In genomic region chr1:155001688-155002474, GRCh38 we compare ENCODE assay signal across 8 cellular contexts. TPM values are rescaled to one million over a fixed set of nuclear protein-coding genes. Genes with fewer than 3 reads are reported as not detected.
DNase-seq lines count a peak whose midpoint lies in the region; ATAC-seq and TF ChIP-seq lines count a peak whose summit lies in the region.

No MANE protein-coding gene starts in this region.

- H3K36me3 ChIP-seq in WERI-Rb-1 (peaks cover 11% of the 10 kb centered on the region), breast epithelium (no peaks in the 10 kb centered on the region)

- H3K4me1 ChIP-seq in breast epithelium, result peaks cover 16 to 36% of the 10 kb centered on the region in 2 donors

- DNase-seq in A172 (ENCODE audit: low spot score) (peak; percentile 98), NCI-H2196 treated with DMSO at 0.1 percent for 48 hours (lab: John Stamatoyannopoulos, UW; ENCODE audit: unreplicated experiment) (peak; percentile 99), WERI-Rb-1 (peak; percentile 100), breast epithelium (ENCODE audit: low spot score in 2 of 2) (peak; percentile 100), iPS-NIHi11 (ENCODE audit: low spot score) (peak; percentile 90)

- TF ChIP-seq CTCF in WERI-Rb-1 (IDR thresholded peaks at IDR 0.05; ENCODE audit: low read depth, low read length) (peak; percentile 86), breast epithelium (IDR thresholded peaks at IDR 0.05) (peak in 2 of 3 donors; percentile 9 to 30)

- H3K9me3 ChIP-seq in WERI-Rb-1 (ENCODE audit: severe bottlenecking), result no peaks in the 10 kb centered on the region
- H3K9me3 ChIP-seq in breast epithelium, result no peaks in the 10 kb centered on the region

- H3K4me3 ChIP-seq in WERI-Rb-1 (ENCODE audit: low read depth, low read length) (peak overlapping the region; percentile 64), breast epithelium (peak overlapping the region; percentile 89 to 95 (median 89)), skin epidermis (peak overlapping the region; percentile 70 to 93 (median 83))

- H3K27ac ChIP-seq in WERI-Rb-1 (peak overlapping the region; percentile 99), breast epithelium (peak overlapping the region; percentile 98 to 99), skin epidermis (peak overlapping the region; percentile 83 to 99 (median 96))

- ATAC-seq in GM18520 (IDR thresholded peaks at IDR 0.05; ENCODE audit: unreplicated experiment), result peak; percentile 62
- ATAC-seq in HG03108 (IDR thresholded peaks at IDR 0.05; ENCODE audit: unreplicated experiment), result peak; percentile 47

- intact Hi-C loops in breast epithelium (cut with DNase I; ENCODE audit: low total_unique reads), result no loop called here

- peak; percentile 83 for TF ChIP-seq POLR2A in breast epithelium (IDR thresholded peaks at IDR 0.05)

- no peaks in the 10 kb centered on the region for H3K27me3 ChIP-seq in WERI-Rb-1 (ENCODE audit: insufficient read depth, low read depth, severe bottlenecking)
- H3K27me3 ChIP-seq in breast epithelium, result no peaks in the 10 kb centered on the region

RNA-seq across cellular contexts. Expression of gene ZBTB7B, which starts 0.7 kb away (rescaled TPM):
- 27.3 and 29.5 TPM in 2 replicates for total RNA-seq in A172 (2014; rRNA removed; shearing (Covaris generic))
- total RNA-seq in breast epithelium, result 10 to 100 TPM; 45.6 to 82.5 (median 53.4) TPM

RNA-seq across cellular contexts. Expression of gene LENEP, which starts 8.5 kb away (rescaled TPM):
- not detected in 2 replicates for total RNA-seq in A172 (2014; rRNA removed; shearing (Covaris generic))
- not detected for total RNA-seq in breast epithelium

RNA-seq across cellular contexts. Expression of gene FLAD1, which starts 18.7 kb away (rescaled TPM):
- total RNA-seq in A172 (2014; rRNA removed; shearing (Covaris generic)), result 63.5 and 65.9 TPM in 2 replicates
- total RNA-seq in breast epithelium, result 10 to 100 TPM; 27.0 to 42.7 (median 39.3) TPM

RNA-seq across cellular contexts. Expression of gene CKS1B, which starts 27.4 kb away (rescaled TPM):
- 312 and 369 TPM in 2 replicates for total RNA-seq in A172 (2014; rRNA removed; shearing (Covaris generic))
- 100 to 1,000 TPM in 1 of 3 donors, 10 to 100 TPM in 2; 44.6 to 104 (median 47.3) TPM for total RNA-seq in breast epithelium

RNA-seq across cellular contexts. Expression of gene SHC1, which starts 31.3 kb away (rescaled TPM):
- 292 and 357 TPM in 2 replicates for total RNA-seq in A172 (2014; rRNA removed; shearing (Covaris generic))
- 100 to 1,000 TPM in 2 of 3 donors, 10 to 100 TPM in 1; 94.4 to 177 (median 134) TPM for total RNA-seq in breast epithelium

Comparison
In these comparisons a context has a peak if more than half of its experiments do, and no peak if none do; other contexts are left out.
1. Peak in every context shown above with its lines: DNase-seq, ATAC-seq, H3K4me3 ChIP-seq and H3K27ac ChIP-seq.